ENCODE assay signal across 1 cellular context in genomic region chr9:37144762-37145161, GRCh38.
TF ChIP-seq lines count a peak whose summit lies in the region.

No MANE protein-coding gene starts in this region.

TF ChIP-seq in HCT116, 20 proteins besides CTCF, POLR2A, EP300 and RAD21 (continued from another document):
- TF ChIP-seq, protein P1, sequence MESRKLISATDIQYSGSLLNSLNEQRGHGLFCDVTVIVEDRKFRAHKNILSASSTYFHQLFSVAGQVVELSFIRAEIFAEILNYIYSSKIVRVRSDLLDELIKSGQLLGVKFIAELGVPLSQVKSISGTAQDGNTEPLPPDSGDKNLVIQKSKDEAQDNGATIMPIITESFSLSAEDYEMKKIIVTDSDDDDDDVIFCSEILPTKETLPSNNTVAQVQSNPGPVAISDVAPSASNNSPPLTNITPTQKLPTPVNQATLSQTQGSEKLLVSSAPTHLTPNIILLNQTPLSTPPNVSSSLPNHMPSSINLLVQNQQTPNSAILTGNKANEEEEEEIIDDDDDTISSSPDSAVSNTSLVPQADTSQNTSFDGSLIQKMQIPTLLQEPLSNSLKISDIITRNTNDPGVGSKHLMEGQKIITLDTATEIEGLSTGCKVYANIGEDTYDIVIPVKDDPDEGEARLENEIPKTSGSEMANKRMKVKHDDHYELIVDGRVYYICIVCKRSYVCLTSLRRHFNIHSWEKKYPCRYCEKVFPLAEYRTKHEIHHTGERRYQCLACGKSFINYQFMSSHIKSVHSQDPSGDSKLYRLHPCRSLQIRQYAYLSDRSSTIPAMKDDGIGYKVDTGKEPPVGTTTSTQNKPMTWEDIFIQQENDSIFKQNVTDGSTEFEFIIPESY (IDR thresholded peaks at IDR 0.05; ENCODE audit: extremely low read depth, insufficient replicate concordance, low read length), result no peak
- TF ChIP-seq EZH2phosphoT487 (IDR thresholded peaks at IDR 0.05; ENCODE audit: borderline replicate concordance), result no peak
